ENCODE assay signal across 14 cellular contexts in the genomic region with DNA sequence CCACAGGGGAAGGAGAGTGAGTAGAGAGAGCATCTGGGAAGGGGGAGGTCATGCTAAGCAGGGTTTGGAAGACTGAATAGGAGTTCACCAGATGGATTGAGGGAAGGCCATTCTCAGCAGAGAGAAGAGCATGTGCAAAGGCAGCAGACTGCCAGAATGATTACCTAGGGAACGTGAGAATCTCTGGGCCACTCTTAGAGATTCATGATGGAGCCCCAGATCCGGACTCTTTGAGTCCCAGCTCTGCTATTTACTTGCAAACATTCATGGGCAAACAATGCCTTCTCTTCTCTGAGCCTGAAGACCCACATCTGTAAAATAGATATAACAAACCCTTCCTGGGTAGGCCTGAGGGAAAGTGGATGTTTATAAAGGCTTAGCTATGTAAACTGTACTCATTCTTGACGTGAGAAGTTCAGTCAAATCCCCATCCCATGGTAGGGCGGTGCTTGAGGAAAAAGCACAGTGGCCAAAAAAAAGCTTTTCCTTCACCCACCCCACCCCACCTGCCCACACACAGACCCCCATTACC. TPM values are rescaled to one million over a fixed set of nuclear protein-coding genes. Genes with fewer than 3 reads are reported as not detected.
DNase-seq lines count a peak whose midpoint lies in the region; ATAC-seq and TF ChIP-seq lines count a peak whose summit lies in the region.
"Had no signal": no experiment of that assay in that cellular context is flagged by ENCODE, and none has a peak within 500 bp of the region (broad histone marks: within the 10 kb centered on the region; RNA-seq: fewer than 3 reads in every experiment).

No MANE protein-coding gene starts in this region.

- no peaks in the 10 kb centered on the region for H3K27me3 Mint-ChIP-seq in stimulated activated naive B cell treated with anti-CD40 and anti-IgM and Interleukin-4, amounts not matched to agents 10 μg/mL and 1 μg/mL and 100 μg/mL, for 72 hours

- DNase-seq in DMS53 treated with DMSO at 0.1 percent for 48 hours (lab: John Stamatoyannopoulos, UW; ENCODE audit: unreplicated experiment) (peak; percentile 91), OCI-LY7 (ENCODE audit: low spot score) (no peak), retinal pigment epithelial cell (ENCODE audit: low read depth) (no peak), Kasumi-1 (lab: John Stamatoyannopoulos, UW) (no peak), BE2C (no peak)
- no peak for DNase-seq in stimulated activated naive B cell treated with anti-CD40 and anti-IgM and Interleukin-4, amounts not matched to agents 10 μg/mL and 1 μg/mL and 100 μg/mL, for 72 hours
- DNase-seq: activated naive CD4-positive, alpha-beta T cell treated with Interleukin-2 at 50 U/mL for 16 hours; immature natural killer cell; NCI-H1105; NCI-H524 treated with DMSO at 0.1 percent for 48 hours; stimulated activated CD4-positive, alpha-beta T cell treated with anti-CD3 and anti-CD28 coated beads, Interleukin-4, amount 100 ng/mL, for 24 hours; stimulated activated naive CD8-positive, alpha-beta T cell treated with anti-CD3 and anti-CD28 coated beads, Interleukin-15, Interleukin-2, amounts not matched to agents 100 U/mL and 50 U/mL, for 24 hours had no signal

- H3K4me1 Mint-ChIP-seq in stimulated activated naive B cell treated with anti-CD40 and anti-IgM and Interleukin-4, amounts not matched to agents 10 μg/mL and 1 μg/mL and 100 μg/mL, for 72 hours: peaks cover 35 to 55% of the 10 kb centered on the region in 2 donors

- no peak for TF ChIP-seq CTCF in OCI-LY7 (conservative IDR thresholded peaks at IDR 0.05; ENCODE audit: low read length)
- no peak for TF ChIP-seq CTCF in retinal pigment epithelial cell (conservative IDR thresholded peaks at IDR 0.05; ENCODE audit: low read depth, low read length)
- no peak for TF ChIP-seq CTCF in BE2C (IDR thresholded peaks at IDR 0.05; ENCODE audit: low read depth, low read length)

- H4K20me1 ChIP-seq in OCI-LY7 (ENCODE audit: insufficient read depth, low read length): peaks cover 12% of the 10 kb centered on the region

- H3K4me3 Mint-ChIP-seq in stimulated activated naive B cell treated with anti-CD40 and anti-IgM and Interleukin-4, amounts not matched to agents 10 μg/mL and 1 μg/mL and 100 μg/mL, for 72 hours: no peak overlapping the region

- H3K27me3 ChIP-seq in esophagus (ENCODE audit: control insufficient read depth in 1 of 2, insufficient read depth in 2 of 2, low read length in 2 of 2) (no peaks in the 10 kb centered on the region), BE2C (no peaks in the 10 kb centered on the region)

- peaks cover 4 to 9% of the 10 kb centered on the region in 2 donors for H3K36me3 Mint-ChIP-seq in stimulated activated naive B cell treated with anti-CD40 and anti-IgM and Interleukin-4, amounts not matched to agents 10 μg/mL and 1 μg/mL and 100 μg/mL, for 72 hours

- H3K27ac ChIP-seq in OCI-LY7 (ENCODE audit: low read depth, low read length, poor library complexity, severe bottlenecking): no peak overlapping the region
- peak overlapping the region; percentile 86 to 96 for H3K27ac ChIP-seq in esophagus (ENCODE audit: low read depth in 2 of 2, low read length in 1 of 2)

- no peak for ATAC-seq in stimulated activated naive B cell treated with anti-CD40 and anti-IgM and Interleukin-4, amounts not matched to agents 10 μg/mL and 1 μg/mL and 100 μg/mL, for 72 hours (replicated peaks)
- no peak for ATAC-seq in HG02763 (IDR thresholded peaks at IDR 0.05; ENCODE audit: unreplicated experiment)
- ATAC-seq: stimulated activated naive CD8-positive, alpha-beta T cell treated with anti-CD3 and anti-CD28 coated beads, Interleukin-15, Interleukin-2, amounts not matched to agents 100 U/mL and 50 U/mL, for 24 hours had no signal

- H3K4me3 ChIP-seq in OCI-LY7 (ENCODE audit: low read depth, low read length, poor library complexity, severe bottlenecking): no peak overlapping the region
- no peak overlapping the region for H3K4me3 ChIP-seq in esophagus (ENCODE audit: low read depth in 1 of 2, low read length in 2 of 2)
- H3K4me3 ChIP-seq in retinal pigment epithelial cell (ENCODE audit: low read length): peak overlapping the region; percentile 100
- no peak overlapping the region for H3K4me3 ChIP-seq in BE2C (ENCODE audit: low read depth, low read length)

- H2AFZ ChIP-seq in OCI-LY7 (ENCODE audit: low read length): peak overlapping the region; percentile 24; the same call in 1 of the 2 replicates

- no peaks in the 10 kb centered on the region for H3K9me3 Mint-ChIP-seq in stimulated activated naive B cell treated with anti-CD40 and anti-IgM and Interleukin-4, amounts not matched to agents 10 μg/mL and 1 μg/mL and 100 μg/mL, for 72 hours
- H3K9me3 Mint-ChIP-seq: immature natural killer cell had no signal

- peak overlapping the region; percentile 61 for H3K4me2 ChIP-seq in OCI-LY7 (ENCODE audit: low read length)

- peaks cover 20% of the 10 kb centered on the region for H3K79me2 ChIP-seq in OCI-LY7 (ENCODE audit: insufficient read depth, low read depth, low read length)

- CTCF ChIA-PET in OCI-LY7 (lab: Charles Lee; ENCODE audit: unreplicated experiment): no interaction called here

- H3K9me2 ChIP-seq in OCI-LY7 (ENCODE audit: insufficient read depth, low read length): no peaks in the 10 kb centered on the region

- H3K9me3 ChIP-seq in OCI-LY7 (ENCODE audit: low read length) (no peaks in the 10 kb centered on the region), esophagus (ENCODE audit: control insufficient read depth in 2 of 2, insufficient read depth in 1 of 2, low read depth in 1 of 2, low read length in 1 of 2) (no peaks in the 10 kb centered on the region), BE2C (no peaks in the 10 kb centered on the region)

- H3K4me1 ChIP-seq in OCI-LY7 (ENCODE audit: insufficient read depth, low read length, poor library complexity, severe bottlenecking) (peaks cover 46% of the 10 kb centered on the region), esophagus (ENCODE audit: control insufficient read depth in 2 of 2, insufficient read depth in 2 of 2, low read length in 1 of 2) (peaks cover 3 to 26% of the 10 kb centered on the region in 2 donors), BE2C (peaks cover 9% of the 10 kb centered on the region)

- no peak overlapping the region for H3K27ac Mint-ChIP-seq in stimulated activated naive B cell treated with anti-CD40 and anti-IgM and Interleukin-4, amounts not matched to agents 10 μg/mL and 1 μg/mL and 100 μg/mL, for 72 hours

- 40 to 57% methylated on average over 4 of the region's 4 CpGs for WGBS in esophagus, 2 donors

- POLR2A ChIA-PET in OCI-LY7 (lab: Charles Lee): interaction anchor here (0.6 to 2.1 kb wide), 2 partner anchors 9 to 18 kb away, joined by 3 to 6 read pairs; no protein-coding TSS in a partner anchor

- BruUV-seq in OCI-LY7 (replicated peaks; lab: Mats Ljungman, UMichigan): no TSS peak

- H3K36me3 ChIP-seq in OCI-LY7 (ENCODE audit: insufficient read depth, low read length) (peaks cover 13% of the 10 kb centered on the region), esophagus (ENCODE audit: control insufficient read depth in 2 of 2, insufficient read depth in 2 of 2, low read length in 1 of 2) (no peaks in the 10 kb centered on the region), BE2C (no peaks in the 10 kb centered on the region)

- intact Hi-C loops in OCI-LY7 (cut with micrococcal nuclease; ENCODE audit: unreplicated experiment): no loop called here

RNA-seq across cellular contexts. Expression of a gene that starts 3.0 kb away (rescaled TPM):
- total RNA-seq in OCI-LY7 (2014; rRNA removed; shearing (Covaris generic)): 45.7 and 66.6 TPM in 2 replicates
- total RNA-seq in OCI-LY7 (2022): 78.9 and 93.4 TPM in 2 replicates
- 100 to 1,000 TPM in 1 of 2 donors, 10 to 100 TPM in 1; 70.3 to 115 TPM for polyA plus RNA-seq in esophagus
- 40.9 TPM for polyA plus RNA-seq in BE2C (2012; ENCODE audit: insufficient read depth, insufficient read length, low read depth)
